In genomic region chr22:42450862-42451261, GRCh38 we compare ENCODE assay signal across 26 cellular contexts. TPM values are rescaled to one million over a fixed set of nuclear protein-coding genes. Genes with fewer than 3 reads are reported as not detected.
"Had no signal": no experiment of that assay in that cellular context is flagged by ENCODE, and none has a peak within 500 bp of the region (broad histone marks: within the 10 kb centered on the region; RNA-seq: fewer than 3 reads in every experiment).

No MANE protein-coding gene starts in this region.

- H3K27me3 ChIP-seq: dorsolateral prefrontal cortex, hepatocyte had no signal

- FAIRE-seq: colon, endothelial cell of umbilical vein, frontal cortex had no signal

- H2AFZ ChIP-seq: hepatocyte had no signal

- H3K9me3 ChIP-seq: esophagus muscularis mucosa, gastroesophageal sphincter, left lung had no signal

- H3K4me2 ChIP-seq: hepatocyte had no signal

- H3K4me1 ChIP-seq: esophagus muscularis mucosa, foreskin keratinocyte, gastroesophageal sphincter, heart left ventricle, left lung had no signal

- H3K79me2 ChIP-seq: hepatocyte had no signal

- H3K36me3 ChIP-seq: esophagus muscularis mucosa, gastroesophageal sphincter, heart left ventricle, left lung had no signal

- DNase-seq: dermis blood vessel endothelial cell; dorsolateral prefrontal cortex; effector CD4-positive, alpha-beta T cell; effector memory CD4-positive, alpha-beta T cell; foreskin keratinocyte; heart left ventricle; hypothalamus; immature natural killer cell; islet precursor cell; left cardiac atrium; left ventricle myocardium superior; mammary epithelial cell; mesendoderm; midbrain had no signal

- ATAC-seq: foreskin keratinocyte, gastroesophageal sphincter, heart left ventricle, left cardiac atrium, left lung, left ventricle myocardium superior had no signal

- H3K4me3 ChIP-seq: coronary artery, dorsolateral prefrontal cortex, esophagus muscularis mucosa, gastroesophageal sphincter, heart left ventricle, hepatocyte, left lung, lung had no signal

- H3K27ac ChIP-seq: coronary artery, dorsolateral prefrontal cortex, esophagus muscularis mucosa, foreskin keratinocyte, gastroesophageal sphincter, heart left ventricle, hepatocyte, left lung had no signal

RNA-seq across cellular contexts. Expression of gene NFAM1, which starts 18.7 kb away (rescaled TPM):
- total RNA-seq: dermis blood vessel endothelial cell, endothelial cell of umbilical vein, epithelial cell of proximal tubule, fibroblast of villous mesenchyme, foreskin keratinocyte had no signal
- polyA plus RNA-seq: endothelial cell of umbilical vein, fibroblast of lung, foreskin keratinocyte, mammary epithelial cell had no signal
